Comparison of ENCODE assay signal across 16 cellular contexts in the genomic region with DNA sequence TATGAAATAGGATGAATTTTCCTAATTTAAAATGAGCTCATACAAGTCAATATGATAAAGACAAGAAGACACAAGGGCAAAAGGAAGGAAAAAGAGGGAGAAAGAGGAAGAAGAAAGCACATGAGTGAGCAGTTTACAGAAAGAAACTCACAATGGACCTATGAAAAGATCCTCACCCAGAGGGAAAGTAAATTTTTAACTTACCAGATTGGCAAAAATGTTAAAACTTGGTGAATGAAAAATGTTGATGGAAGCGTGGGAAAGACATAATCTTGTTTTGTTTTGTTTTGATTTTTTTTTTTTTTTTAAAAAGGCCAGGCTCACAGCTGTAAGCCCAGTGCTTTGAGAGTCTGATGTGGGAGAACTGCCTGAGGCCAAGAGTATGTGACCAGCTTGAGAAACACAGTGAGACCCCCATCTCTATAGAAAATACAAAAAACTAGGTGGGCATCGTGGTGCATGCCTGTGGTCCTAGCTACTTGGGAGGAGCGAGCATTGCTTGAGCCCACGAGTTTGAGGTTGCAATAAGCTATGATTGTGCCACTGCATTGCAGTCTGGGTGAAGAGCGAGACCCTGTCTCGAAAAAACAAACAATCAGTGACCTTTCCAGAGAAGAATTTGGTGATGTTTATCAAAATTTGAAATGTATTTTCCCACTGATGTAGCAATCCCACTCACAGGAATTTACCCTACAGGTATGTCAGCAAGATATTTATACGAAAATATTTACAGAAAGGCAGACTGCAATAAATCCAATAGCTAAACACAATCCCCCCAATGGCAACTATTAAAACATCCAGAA.
"Had no signal": no experiment of that assay in that cellular context is flagged by ENCODE, and none has a peak within 500 bp of the region (broad histone marks: within the 10 kb centered on the region; RNA-seq: fewer than 3 reads in every experiment).

No MANE protein-coding gene starts in this region.

- ATAC-seq: activated CD4-positive, alpha-beta T cell treated with anti-CD3 and anti-CD28 coated beads for 36 hours; gastroesophageal sphincter; heart right ventricle; natural killer cell treated with Interleukin-12 subunit alpha and Interleukin-12 subunit beta and Interleukin-15 and Interleukin-18, amount 100 ng/mL, for 72 hours; stimulated activated naive B cell treated with anti-CD40 and anti-IgM and Interleukin-4, amounts not matched to agents 10 μg/mL and 1 μg/mL and 100 μg/mL, for 72 hours; WTC11 had no signal

- H3K27ac Mint-ChIP-seq: activated CD4-positive, alpha-beta T cell treated with anti-CD3 and anti-CD28 coated beads for 36 hours; activated naive CD8-positive, alpha-beta T cell treated with anti-CD3 and anti-CD28 coated beads for 36 hours; activated T-helper 1 cell treated with anti-CD3 and anti-CD28 coated beads, Interleukin-12 subunit alpha, Interleukin-12 subunit beta, Interleukin-2, Interleukin-4 antibody, amounts not matched to agents 30 ng/mL and 10 ng/mL and 1 ng/mL, durations not matched to agents 14 hours and 24 hours and 36 hours; natural killer cell treated with Interleukin-12 subunit alpha and Interleukin-12 subunit beta and Interleukin-15 and Interleukin-18, amount 100 ng/mL, for 72 hours; stimulated activated naive B cell treated with anti-CD40 and anti-IgM and Interleukin-4, amounts not matched to agents 10 μg/mL and 1 μg/mL and 100 μg/mL, for 72 hours; WTC11 had no signal

- H3K9me3 ChIP-seq: neutrophil had no signal

- H3K27ac ChIP-seq: gastroesophageal sphincter, neutrophil, parathyroid adenoma, tibial artery had no signal

- H3K27me3 Mint-ChIP-seq: activated CD4-positive, alpha-beta T cell treated with anti-CD3 and anti-CD28 coated beads for 36 hours; activated naive CD8-positive, alpha-beta T cell treated with anti-CD3 and anti-CD28 coated beads for 36 hours; natural killer cell treated with Interleukin-12 subunit alpha and Interleukin-12 subunit beta and Interleukin-15 and Interleukin-18, amount 100 ng/mL, for 72 hours; stimulated activated naive B cell treated with anti-CD40 and anti-IgM and Interleukin-4, amounts not matched to agents 10 μg/mL and 1 μg/mL and 100 μg/mL, for 72 hours had no signal

- DNase-seq: activated CD4-positive, alpha-beta T cell treated with anti-CD3 and anti-CD28 coated beads for 36 hours; activated CD4-positive, alpha-beta T cell treated with anti-CD3 and anti-CD28 coated beads, Interleukin-2, amount 50 U/mL, for 48 hours; activated gamma-delta T cell treated with Interleukin-2 at 50 U/mL for 16 hours; activated naive CD8-positive, alpha-beta T cell treated with anti-CD3 and anti-CD28 coated beads for 36 hours; activated T-cell treated with anti-CD3 and anti-CD28 coated beads for 4 hours; amygdala; heart right ventricle; stimulated activated naive B cell treated with anti-CD40 and anti-IgM and Interleukin-4, amounts not matched to agents 10 μg/mL and 1 μg/mL and 100 μg/mL, for 72 hours; T-helper 2 cell; tibial artery had no signal

- H3K4me3 Mint-ChIP-seq: activated CD4-positive, alpha-beta T cell treated with anti-CD3 and anti-CD28 coated beads for 36 hours; activated naive CD8-positive, alpha-beta T cell treated with anti-CD3 and anti-CD28 coated beads for 36 hours; activated T-helper 1 cell treated with anti-CD3 and anti-CD28 coated beads, Interleukin-12 subunit alpha, Interleukin-12 subunit beta, Interleukin-2, Interleukin-4 antibody, amounts not matched to agents 30 ng/mL and 10 ng/mL and 1 ng/mL, durations not matched to agents 14 hours and 24 hours and 36 hours; natural killer cell treated with Interleukin-12 subunit alpha and Interleukin-12 subunit beta and Interleukin-15 and Interleukin-18, amount 100 ng/mL, for 72 hours; stimulated activated naive B cell treated with anti-CD40 and anti-IgM and Interleukin-4, amounts not matched to agents 10 μg/mL and 1 μg/mL and 100 μg/mL, for 72 hours; WTC11 had no signal

- H3K36me3 Mint-ChIP-seq: WTC11 had no signal
